In genomic region chr5:58455066-58455465, GRCh38 we compare ENCODE assay signal across 1 cellular context.
TF ChIP-seq lines count a peak whose summit lies in the region.

No MANE protein-coding gene starts in this region.

TF ChIP-seq in endothelial cell of umbilical vein, 7 proteins besides CTCF, POLR2A, EP300 and RAD21:
- no peak for TF ChIP-seq GATA2 (IDR thresholded peaks at IDR 0.05; ENCODE audit: insufficient read depth, insufficient read length, low read depth, low read length)
